In genomic region chr10:29329420-29329819, GRCh38 we compare ENCODE assay signal across 2 cellular contexts.
A peak's percentile ranks its signal among the peaks of the same experiment; 100 is the strongest.
TF ChIP-seq lines count a peak whose summit lies in the region.

No MANE protein-coding gene starts in this region.

TF ChIP-seq in liver, 16 proteins besides CTCF, POLR2A, EP300 and RAD21 (continued from another document):
- no peak for TF ChIP-seq ZBTB33 (IDR thresholded peaks at IDR 0.05)
- peak; percentile 74 for TF ChIP-seq FOXA1 (IDR thresholded peaks at IDR 0.05)
- TF ChIP-seq RXRA (IDR thresholded peaks at IDR 0.05): peak; percentile 37 to 59
- no peak for TF ChIP-seq NR2F2 (IDR thresholded peaks at IDR 0.05)
- TF ChIP-seq TAF1 (conservative IDR thresholded peaks at IDR 0.05): no peak
- peak; percentile 74 for TF ChIP-seq FOXA2 (IDR thresholded peaks at IDR 0.05)
- no peak for TF ChIP-seq REST (IDR thresholded peaks at IDR 0.05)
- TF ChIP-seq HNF4G (IDR thresholded peaks at IDR 0.05): no peak
- TF ChIP-seq EGR1 (IDR thresholded peaks at IDR 0.05; ENCODE audit: low read depth in 2 of 2): no peak
- no peak for TF ChIP-seq ATF3 (IDR thresholded peaks at IDR 0.05)

TF ChIP-seq in GM23338, 12 proteins besides CTCF, POLR2A, EP300 and RAD21 (continued from another document):
- TF ChIP-seq JUNB (IDR thresholded peaks at IDR 0.05; ENCODE audit: unreplicated experiment): no peak
- TF ChIP-seq ZNF331 (CRISPR knock-in tag; IDR thresholded peaks at IDR 0.05; ENCODE audit: low read depth): no peak
